ENCODE assay signal across 9 cellular contexts in genomic region chr17:55433629-55434422, GRCh38. TPM values are rescaled to one million over a fixed set of nuclear protein-coding genes. Genes with fewer than 3 reads are reported as not detected.
DNase-seq lines count a peak whose midpoint lies in the region; TF ChIP-seq lines count a peak whose summit lies in the region.
"Had no signal": no experiment of that assay in that cellular context is flagged by ENCODE, and none has a peak within 500 bp of the region (broad histone marks: within the 10 kb centered on the region; RNA-seq: fewer than 3 reads in every experiment).

No MANE protein-coding gene starts in this region.

- POLR2A ChIA-PET in OCI-LY7 (lab: Charles Lee): interaction anchor here (0.9 to 3.0 kb wide), 3 partner anchors 9 to 38 kb away, joined by 3 to 17 read pairs (median 13); no protein-coding TSS in a partner anchor

- H3K4me1 ChIP-seq in OCI-LY7 (ENCODE audit: insufficient read depth, low read length, poor library complexity, severe bottlenecking) (peaks cover 66% of the 10 kb centered on the region), prostate gland (replicated peaks) (peaks cover 6% of the 10 kb centered on the region)

- CTCF ChIA-PET in OCI-LY7 (lab: Charles Lee; ENCODE audit: unreplicated experiment): no interaction called here

- no peak overlapping the region for H3K4me3 ChIP-seq in OCI-LY7 (ENCODE audit: low read depth, low read length, poor library complexity, severe bottlenecking)
- no peak overlapping the region for H3K4me3 ChIP-seq in epithelial cell of proximal tubule (ENCODE audit: low read depth, low read length)
- no peak overlapping the region for H3K4me3 ChIP-seq in prostate gland
- H3K4me3 ChIP-seq in coronary artery: no peak overlapping the region

- no peaks in the 10 kb centered on the region for H4K20me1 ChIP-seq in OCI-LY7 (ENCODE audit: insufficient read depth, low read length)

- no TSS peak for BruUV-seq in OCI-LY7 (replicated peaks; lab: Mats Ljungman, UMichigan)

- H3K9me2 ChIP-seq in OCI-LY7 (ENCODE audit: insufficient read depth, low read length): no peaks in the 10 kb centered on the region

- H3K27ac ChIP-seq in OCI-LY7 (ENCODE audit: low read depth, low read length, poor library complexity, severe bottlenecking): no peak overlapping the region
- H3K27ac ChIP-seq in prostate gland: peak overlapping the region; percentile 23 to 49
- no peak overlapping the region for H3K27ac ChIP-seq in coronary artery
- H3K27ac ChIP-seq in substantia nigra (ENCODE audit: low read depth, low read length, poor library complexity, severe bottlenecking): no peak overlapping the region

- no peaks in the 10 kb centered on the region for H3K36me3 Mint-ChIP-seq in osteocyte (ENCODE audit: unreplicated experiment)

- TF ChIP-seq CTCF in OCI-LY7 (conservative IDR thresholded peaks at IDR 0.05; ENCODE audit: low read length): no peak
- TF ChIP-seq CTCF in epithelial cell of proximal tubule (conservative IDR thresholded peaks at IDR 0.05; ENCODE audit: low read depth, low read length): no peak
- no peak for TF ChIP-seq CTCF in prostate gland (IDR thresholded peaks at IDR 0.05)
- no peak for TF ChIP-seq CTCF in osteocyte (IDR thresholded peaks at IDR 0.05)
- TF ChIP-seq CTCF in coronary artery (IDR thresholded peaks at IDR 0.05): no peak

- H3K79me2 ChIP-seq in OCI-LY7 (ENCODE audit: insufficient read depth, low read depth, low read length): no peaks in the 10 kb centered on the region

- H3K9me3 ChIP-seq in OCI-LY7 (ENCODE audit: low read length) (no peaks in the 10 kb centered on the region; the same call in 1 of the 2 replicates), prostate gland (no peaks in the 10 kb centered on the region)

- H3K27ac Mint-ChIP-seq in osteocyte (ENCODE audit: unreplicated experiment): no peak overlapping the region
- H3K27ac Mint-ChIP-seq: activated naive CD4-positive, alpha-beta T cell treated with anti-CD3 and anti-CD28 coated beads for 36 hours had no signal

- H3K27me3 ChIP-seq in prostate gland (replicated peaks; ENCODE audit: insufficient read depth): no peaks in the 10 kb centered on the region

- no peak overlapping the region for H3K4me3 Mint-ChIP-seq in osteocyte (ENCODE audit: unreplicated experiment)
- H3K4me3 Mint-ChIP-seq: activated naive CD4-positive, alpha-beta T cell treated with anti-CD3 and anti-CD28 coated beads for 36 hours had no signal

- WGBS in prostate gland: 51% methylated on average over 7 of the region's 7 CpGs

- H3K9me3 Mint-ChIP-seq in osteocyte (ENCODE audit: unreplicated experiment): no peaks in the 10 kb centered on the region
- H3K9me3 Mint-ChIP-seq: activated naive CD4-positive, alpha-beta T cell treated with anti-CD3 and anti-CD28 coated beads for 36 hours had no signal

- DNase-seq in EL (peak; percentile 95), OCI-LY7 (ENCODE audit: low spot score) (no peak), epithelial cell of proximal tubule (ENCODE audit: low read depth) (peak; percentile 96), prostate gland (ENCODE audit: low spot score) (peak; percentile 77), osteocyte (ENCODE audit: extremely low spot score, unreplicated experiment) (no peak), SK-N-DZ (ENCODE audit: low spot score) (no peak), coronary artery (ENCODE audit: low spot score) (no peak), substantia nigra (lab: John Stamatoyannopoulos, UW) (no peak)

- no peak overlapping the region for H3K4me2 ChIP-seq in OCI-LY7 (ENCODE audit: low read length)

- intact Hi-C loops in OCI-LY7 (cut with micrococcal nuclease; ENCODE audit: unreplicated experiment): no loop called here
- intact Hi-C loops in prostate gland (cut with DNase I): no loop called here

- TF ChIP-seq POLR2A in prostate gland (IDR thresholded peaks at IDR 0.05): no peak

- no peaks in the 10 kb centered on the region for H3K36me3 ChIP-seq in OCI-LY7 (ENCODE audit: insufficient read depth, low read length)
- H3K36me3 ChIP-seq in prostate gland: no peaks in the 10 kb centered on the region

- peak overlapping the region; percentile 20; the same call in 1 of the 2 replicates for H2AFZ ChIP-seq in OCI-LY7 (ENCODE audit: low read length)

- H3K27me3 Mint-ChIP-seq in osteocyte (ENCODE audit: unreplicated experiment): peaks cover 5% of the 10 kb centered on the region

- peaks cover 1% of the 10 kb centered on the region for H3K4me1 Mint-ChIP-seq in osteocyte (ENCODE audit: unreplicated experiment)

RNA-seq across cellular contexts. Expression of gene MMD, which starts 12.2 kb away (rescaled TPM):
- 41.4 and 42.7 TPM in 2 replicates for total RNA-seq in OCI-LY7 (2014; rRNA removed; shearing (Covaris generic))
- total RNA-seq in OCI-LY7 (2022) (43.8 and 48.4 TPM in 2 replicates), epithelial cell of proximal tubule (26.6 and 34.3 TPM in 2 replicates), prostate gland (10 to 100 TPM in 1 of 2 donors, 1 to 10 TPM in 1; 8.7 to 55.0 TPM), osteocyte (9.2 and 10.3 TPM in 2 replicates)
- polyA plus RNA-seq in SK-N-DZ (2014; cell fraction: cytosol; rRNA removed): 170 and 172 TPM in 2 replicates
- polyA plus RNA-seq in SK-N-DZ (2014; cell fraction: nucleus; rRNA removed): 97.1 and 130 TPM in 2 replicates

Comparison
In these comparisons a context has a peak if more than half of its experiments do, and no peak if none do; other contexts are left out.
1. DNase-seq: peak in EL (single experiment), epithelial cell of proximal tubule (single experiment) and prostate gland (single experiment); none in OCI-LY7 (single experiment), osteocyte (single experiment), SK-N-DZ (single experiment), coronary artery (single experiment) and substantia nigra (0 of 49).
2. H3K27ac ChIP-seq: peak in prostate gland (2 of 2); none in OCI-LY7 (single experiment), coronary artery (0 of 2) and substantia nigra (single experiment).